In the genomic region with DNA sequence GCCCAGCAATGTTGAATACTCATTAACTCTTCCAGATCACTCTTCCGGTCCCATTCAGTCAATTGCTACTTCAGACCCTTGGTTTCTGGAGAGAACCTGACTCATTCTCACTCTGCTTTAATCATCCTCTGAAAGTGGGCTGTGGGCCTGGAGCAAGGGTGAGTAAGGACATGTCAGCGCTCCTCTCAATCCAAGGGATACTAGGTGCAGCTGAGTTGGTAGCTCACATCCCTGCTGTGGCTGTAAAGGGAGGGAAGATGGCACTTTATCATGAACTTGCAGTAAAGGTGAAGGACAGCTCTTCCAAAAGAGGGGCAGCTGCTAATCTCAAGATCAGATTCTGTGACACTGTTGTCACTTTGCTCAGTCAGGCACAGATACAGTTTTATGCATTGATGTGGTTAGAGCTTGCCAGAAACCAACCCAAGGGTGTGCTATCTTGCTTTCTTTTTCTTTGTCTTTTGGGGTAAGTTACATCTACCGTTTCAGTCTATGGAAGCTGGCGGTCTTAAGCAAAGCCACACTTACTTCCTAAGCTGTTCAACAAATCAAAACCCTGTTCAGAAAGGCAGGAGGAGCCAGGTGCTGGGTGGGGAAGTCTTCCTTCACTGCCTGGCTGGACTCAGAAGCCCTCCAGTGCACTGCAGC, we compare ENCODE assay signal across 8 cellular contexts. TPM values are rescaled to one million over a fixed set of nuclear protein-coding genes. Genes with fewer than 3 reads are reported as not detected.
DNase-seq lines count a peak whose midpoint lies in the region; ATAC-seq and TF ChIP-seq lines count a peak whose summit lies in the region.

No MANE protein-coding gene starts in this region.

- peak overlapping the region; percentile 10; the same call in 1 of the 2 replicates for H3K9ac ChIP-seq in KMS-11

- H3K36me3 ChIP-seq in KMS-11 (ENCODE audit: insufficient read depth): no peaks in the 10 kb centered on the region

- H3K9me3 Mint-ChIP-seq in activated naive CD4-positive, alpha-beta T cell treated with anti-CD3 and anti-CD28 coated beads, Interleukin-2, amount 50 U/mL, for 24 hours: no peaks in the 10 kb centered on the region
- peaks cover 1 to 17% (median 5%) of the 10 kb centered on the region in 7 donors for H3K9me3 Mint-ChIP-seq in CD14-positive monocyte

- TF ChIP-seq CTCF in KMS-11 (conservative IDR thresholded peaks at IDR 0.05; ENCODE audit: low read depth, low read length) (no peak), CD14-positive monocyte (IDR thresholded peaks at IDR 0.05) (no peak)

- H3K36me3 Mint-ChIP-seq in activated naive CD4-positive, alpha-beta T cell treated with anti-CD3 and anti-CD28 coated beads, Interleukin-2, amount 50 U/mL, for 24 hours: peaks cover 1% of the 10 kb centered on the region
- H3K36me3 Mint-ChIP-seq in CD14-positive monocyte: no peaks in the 10 kb centered on the region

- H3K4me3 Mint-ChIP-seq in activated naive CD4-positive, alpha-beta T cell treated with anti-CD3 and anti-CD28 coated beads, Interleukin-2, amount 50 U/mL, for 24 hours: peak overlapping the region; percentile 31
- H3K4me3 Mint-ChIP-seq in CD14-positive monocyte: no peak overlapping the region

- peak overlapping the region; percentile 64 for H2AFZ ChIP-seq in KMS-11 (ENCODE audit: low read depth)

- no peaks in the 10 kb centered on the region for H3K27me3 ChIP-seq in KMS-11 (ENCODE audit: insufficient read depth, low read depth)

- no peaks in the 10 kb centered on the region for H4K20me1 ChIP-seq in KMS-11 (ENCODE audit: insufficient read depth)

- H3K79me2 ChIP-seq in KMS-11 (ENCODE audit: insufficient read depth, low read depth): no peaks in the 10 kb centered on the region

- H3K4me1 Mint-ChIP-seq in activated naive CD4-positive, alpha-beta T cell treated with anti-CD3 and anti-CD28 coated beads, Interleukin-2, amount 50 U/mL, for 24 hours: peaks cover 67% of the 10 kb centered on the region
- H3K4me1 Mint-ChIP-seq in CD14-positive monocyte: peaks cover 1% of the 10 kb centered on the region

- H3K4me2 ChIP-seq in KMS-11: peak overlapping the region; percentile 76

- H3K27me3 Mint-ChIP-seq in activated naive CD4-positive, alpha-beta T cell treated with anti-CD3 and anti-CD28 coated beads, Interleukin-2, amount 50 U/mL, for 24 hours: no peaks in the 10 kb centered on the region
- no peaks in the 10 kb centered on the region for H3K27me3 Mint-ChIP-seq in CD14-positive monocyte (ENCODE audit: low read depth in 3 of 3)

- peak overlapping the region; percentile 45 for H3K4me3 ChIP-seq in KMS-11 (IDR thresholded peaks at IDR 0.05; ENCODE audit: insufficient read depth, low read depth, low read length)

- H3K27ac Mint-ChIP-seq in activated naive CD4-positive, alpha-beta T cell treated with anti-CD3 and anti-CD28 coated beads, Interleukin-2, amount 50 U/mL, for 24 hours: peak overlapping the region; percentile 77
- no peak overlapping the region for H3K27ac Mint-ChIP-seq in CD14-positive monocyte

- peak overlapping the region; percentile 81 for H3K27ac ChIP-seq in KMS-11

- peaks cover 31% of the 10 kb centered on the region for H3K4me1 ChIP-seq in KMS-11 (ENCODE audit: low read depth, poor library complexity, severe bottlenecking)

- peak; percentile 7 to 41 (median 30) for DNase-seq in stimulated activated CD4-positive, alpha-beta T cell treated with anti-CD3 and anti-CD28 coated beads, TNF-alpha, amount 100 ng/mL, for 24 hours (ENCODE audit: low read depth in 3 of 3)
- DNase-seq in HCEC 1CT (no peak), head of caudate nucleus (no peak), CD14-positive monocyte (ENCODE audit: low spot score) (no peak)

- intact Hi-C loops in head of caudate nucleus (cut with DNase I): no loop called here
- intact Hi-C loops in CD14-positive monocyte (cut with micrococcal nuclease): no loop called here

- ATAC-seq in GM19372 (IDR thresholded peaks at IDR 0.05; ENCODE audit: low read depth, unreplicated experiment) (peak; percentile 81), HG03439 (IDR thresholded peaks at IDR 0.05; ENCODE audit: unreplicated experiment) (no peak)

RNA-seq across cellular contexts. Expression of gene NTPCR, which starts 26.5 kb away (rescaled TPM):
- 10 to 100 TPM; 31.7 to 42.0 TPM for polyA plus RNA-seq in CD14-positive monocyte

Comparison
In these comparisons a context has a peak if more than half of its experiments do, and no peak if none do; other contexts are left out.
1. DNase-seq: peak in stimulated activated CD4-positive, alpha-beta T cell treated with anti-CD3 and anti-CD28 coated beads, TNF-alpha, amount 100 ng/mL, for 24 hours (3 of 3); none in HCEC 1CT (single experiment), head of caudate nucleus (0 of 42) and CD14-positive monocyte (single experiment).